In genomic region chr4:153962311-153963039, GRCh38 we compare ENCODE assay signal across 21 cellular contexts.
DNase-seq lines count a peak whose midpoint lies in the region; ATAC-seq and TF ChIP-seq lines count a peak whose summit lies in the region.
"Had no signal": no experiment of that assay in that cellular context is flagged by ENCODE, and none has a peak within 500 bp of the region (broad histone marks: within the 10 kb centered on the region; RNA-seq: fewer than 3 reads in every experiment).

No MANE protein-coding gene starts in this region.

- no peaks in the 10 kb centered on the region for H3K9me2 ChIP-seq in SK-N-SH

- no peak overlapping the region for H3K27ac ChIP-seq in SK-N-SH (ENCODE audit: low read depth in 2 of 2, low read length in 1 of 2)
- H3K27ac ChIP-seq: 22Rv1, parathyroid adenoma, SJSA1, transverse colon had no signal

- H3K4me3 ChIP-seq in SK-N-SH (ENCODE audit: low read depth in 2 of 2, low read length in 1 of 2) = no peak overlapping the region
- H3K4me3 ChIP-seq: GM23338, SJSA1, transverse colon had no signal

- H3K27me3 ChIP-seq in SK-N-SH (ENCODE audit: insufficient read depth) = no peaks in the 10 kb centered on the region
- H3K27me3 ChIP-seq: BE2C, SJSA1, transverse colon had no signal

- H4K20me1 ChIP-seq in SK-N-SH (ENCODE audit: insufficient read depth) = no peaks in the 10 kb centered on the region

- H3K4me1 Mint-ChIP-seq in memory B cell = peaks cover 5% of the 10 kb centered on the region
- H3K4me1 Mint-ChIP-seq in Calu3 (ENCODE audit: low read depth, unreplicated experiment) = peaks cover 12% of the 10 kb centered on the region
- H3K4me1 Mint-ChIP-seq: activated CD4-positive, alpha-beta T cell treated with anti-CD3 and anti-CD28 coated beads, Interleukin-2, amount 10 ng/mL, durations not matched to agents 24 days and 14 days; activated T-helper 17 cell treated with anti-CD3 and anti-CD28 coated beads, Interleukin-2, amount 50 U/mL, for 72 hours; GM23338 had no signal

- TF ChIP-seq CTCF in SK-N-SH (IDR thresholded peaks at IDR 0.05) (no peak), Calu3 (IDR thresholded peaks at IDR 0.05; ENCODE audit: unreplicated experiment) (no peak)

- DNase-seq in SIG-M5 treated with dmso at 0.1 percent for 504 hours (lab: John Stamatoyannopoulos, UW; ENCODE audit: unreplicated experiment) = peak; percentile 38
- DNase-seq in SIG-M5 (lab: John Stamatoyannopoulos, UW) = no peak
- peak; percentile 23 for DNase-seq in RPMI8226
- DNase-seq in memory B cell (ENCODE audit: low spot score in 2 of 2) = no peak
- DNase-seq in SK-N-SH = no peak
- no peak for DNase-seq in Calu3
- DNase-seq: activated CD4-positive, alpha-beta T cell treated with anti-CD3 and anti-CD28 coated beads, Interleukin-2, amount 10 ng/mL, durations not matched to agents 24 days and 14 days; amniotic stem cell; BE2C; foreskin melanocyte; left ventricle myocardium superior; NCI-H1436; NCI-H226; transverse colon had no signal

- POLR2A ChIA-PET in SK-N-SH (lab: Yijun Ruan, JAX) = no interaction called here

- H3K79me2 ChIP-seq in SK-N-SH (ENCODE audit: insufficient read depth) = no peaks in the 10 kb centered on the region
- H3K79me2 ChIP-seq: parathyroid adenoma had no signal

- no peak for TF ChIP-seq RAD21 in SK-N-SH (IDR thresholded peaks at IDR 0.05; ENCODE audit: low read length)

- H3K4me1 ChIP-seq in SK-N-SH (ENCODE audit: control insufficient read depth in 1 of 2, insufficient read depth in 2 of 2, low read depth in 1 of 2, low read length in 1 of 2) = no peaks in the 10 kb centered on the region
- H3K4me1 ChIP-seq: BE2C, parathyroid adenoma, SJSA1, transverse colon had no signal

- H3K27me3 Mint-ChIP-seq in memory B cell (no peaks in the 10 kb centered on the region), Calu3 (ENCODE audit: unreplicated experiment) (no peaks in the 10 kb centered on the region)

- H3F3A ChIP-seq in SK-N-SH (replicated peaks; ENCODE audit: insufficient read depth) = no peaks in the 10 kb centered on the region

- no TSS peak for BruUV-seq in Calu3 (replicated peaks; lab: Mats Ljungman, UMichigan)

- no peak overlapping the region for H2AFZ ChIP-seq in SK-N-SH (ENCODE audit: low read depth)
- H2AFZ ChIP-seq: GM23338, parathyroid adenoma had no signal

- H3K9me3 Mint-ChIP-seq in memory B cell (peaks cover 6% of the 10 kb centered on the region), Calu3 (ENCODE audit: low read depth, unreplicated experiment) (no peaks in the 10 kb centered on the region)
- H3K9me3 Mint-ChIP-seq: activated T-helper 17 cell treated with anti-CD3 and anti-CD28 coated beads, Interleukin-2, amount 50 U/mL, for 72 hours had no signal

- H3K36me3 ChIP-seq in SK-N-SH (replicated peaks in 1 of 2; ENCODE audit: control insufficient read depth in 1 of 2, insufficient read depth in 2 of 2, low read length in 1 of 2) = no peaks in the 10 kb centered on the region
- H3K36me3 ChIP-seq: BE2C, SJSA1, transverse colon had no signal

- WGBS in SK-N-SH (ENCODE audit: low lambda C conversion rate) = 4% methylated on average over 5 of the region's 5 CpGs

- H3K27ac Mint-ChIP-seq in memory B cell (peak overlapping the region; percentile 4), Calu3 (ENCODE audit: unreplicated experiment) (no peak overlapping the region)
- H3K27ac Mint-ChIP-seq: activated CD4-positive, alpha-beta T cell treated with anti-CD3 and anti-CD28 coated beads, Interleukin-2, amount 10 ng/mL, durations not matched to agents 24 days and 14 days; activated T-helper 17 cell treated with anti-CD3 and anti-CD28 coated beads, Interleukin-2, amount 50 U/mL, for 72 hours had no signal

- H3K4me2 ChIP-seq in SK-N-SH = no peak overlapping the region
- H3K4me2 ChIP-seq: GM23338 had no signal

- TF ChIP-seq EP300 in SK-N-SH (IDR thresholded peaks at IDR 0.05; ENCODE audit: borderline replicate concordance in 1 of 2, low read depth in 1 of 2, low read length in 1 of 2) = no peak

- CTCF ChIA-PET in SK-N-SH (lab: Yijun Ruan, JAX) = no interaction called here
- CTCF ChIA-PET in Calu3 (lab: Charles Lee) = interaction anchor here (1.3 kb wide), 1 partner anchor 12 kb away, joined by 4 read pairs; no protein-coding TSS in a partner anchor

- no peaks in the 10 kb centered on the region for H3K9me3 ChIP-seq in SK-N-SH
- H3K9me3 ChIP-seq: BE2C, SJSA1, transverse colon had no signal

- peak overlapping the region; percentile 3 for H3K4me3 Mint-ChIP-seq in memory B cell
- H3K4me3 Mint-ChIP-seq in Calu3 (ENCODE audit: low read depth, unreplicated experiment) = no peak overlapping the region
- H3K4me3 Mint-ChIP-seq: activated CD4-positive, alpha-beta T cell treated with anti-CD3 and anti-CD28 coated beads, Interleukin-2, amount 10 ng/mL, durations not matched to agents 24 days and 14 days; activated T-helper 17 cell treated with anti-CD3 and anti-CD28 coated beads, Interleukin-2, amount 50 U/mL, for 72 hours; GM23338 had no signal

- H3K36me3 Mint-ChIP-seq in memory B cell (no peaks in the 10 kb centered on the region), Calu3 (ENCODE audit: insufficient read depth, unreplicated experiment) (no peaks in the 10 kb centered on the region)

- no peak overlapping the region for H3K9ac ChIP-seq in SK-N-SH
- H3K9ac ChIP-seq: parathyroid adenoma had no signal

- intact Hi-C loops in Calu3 (cut with micrococcal nuclease; ENCODE audit: unreplicated experiment) = no loop called here

- peak; percentile 76 for ATAC-seq in GM19468 (IDR thresholded peaks at IDR 0.05; ENCODE audit: extremely low read depth, unreplicated experiment)
- ATAC-seq in memory B cell (ENCODE audit: low read depth) = peak; percentile 43
- ATAC-seq in HG03442 (IDR thresholded peaks at IDR 0.05; ENCODE audit: unreplicated experiment) = no peak
- ATAC-seq: activated T-helper 17 cell treated with anti-CD3 and anti-CD28 coated beads, Interleukin-2, amount 50 U/mL, for 72 hours; GM23338; left ventricle myocardium superior had no signal

TF ChIP-seq in SK-N-SH, 30 proteins besides CTCF, POLR2A, EP300 and RAD21 (continues in another document):
- no peak for TF ChIP-seq REST (IDR thresholded peaks at IDR 0.05; ENCODE audit: low read depth, low read length)
- TF ChIP-seq RFX5 (IDR thresholded peaks at IDR 0.05; ENCODE audit: low read length) = no peak
- no peak for TF ChIP-seq USF1 (IDR thresholded peaks at IDR 0.05; ENCODE audit: borderline replicate concordance, low read depth)
- TF ChIP-seq FOSL2 (IDR thresholded peaks at IDR 0.05; ENCODE audit: borderline replicate concordance, low read depth) = no peak
- TF ChIP-seq CHD2 (IDR thresholded peaks at IDR 0.05; ENCODE audit: low read length, partially characterized antibody) = no peak
- no peak for TF ChIP-seq JUND (IDR thresholded peaks at IDR 0.05)
- no peak for TF ChIP-seq NFIC (IDR thresholded peaks at IDR 0.05; ENCODE audit: borderline replicate concordance)
- no peak for TF ChIP-seq IRF3 (IDR thresholded peaks at IDR 0.05; ENCODE audit: low read depth, low read length)
- no peak for TF ChIP-seq FOXJ3 (CRISPR knock-in tag; IDR thresholded peaks at IDR 0.05)
- TF ChIP-seq POLR2AphosphoS5 (IDR thresholded peaks at IDR 0.05; ENCODE audit: low read depth, low read length) = no peak
- TF ChIP-seq TEAD4 (IDR thresholded peaks at IDR 0.05; ENCODE audit: borderline replicate concordance, insufficient read depth) = no peak
- no peak for TF ChIP-seq TAF1 (IDR thresholded peaks at IDR 0.05; ENCODE audit: borderline replicate concordance, low read depth, low read length)
- TF ChIP-seq SMC3 (IDR thresholded peaks at IDR 0.05; ENCODE audit: low read depth, low read length) = no peak
- TF ChIP-seq TCF12 (IDR thresholded peaks at IDR 0.05) = no peak
- TF ChIP-seq YY1 (IDR thresholded peaks at IDR 0.05; ENCODE audit: low read depth) = no peak
- TF ChIP-seq RCOR1 (IDR thresholded peaks at IDR 0.05; ENCODE audit: low read length) = no peak

Comparison
In these comparisons a context has a peak if more than half of its experiments do, and no peak if none do; other contexts are left out.
1. DNase-seq: peak in SIG-M5 treated with dmso at 0.1 percent for 504 hours (single experiment) and RPMI8226 (single experiment); none in SIG-M5 (single experiment), memory B cell (0 of 2), SK-N-SH (single experiment) and Calu3 (single experiment).